In genomic region chr9:72292184-72292787, GRCh38 we compare ENCODE assay signal across 9 cellular contexts.
DNase-seq lines count a peak whose midpoint lies in the region; ATAC-seq lines count a peak whose summit lies in the region.
"Had no signal": no experiment of that assay in that cellular context is flagged by ENCODE, and none has a peak within 500 bp of the region (broad histone marks: within the 10 kb centered on the region; RNA-seq: fewer than 3 reads in every experiment).

No MANE protein-coding gene starts in this region.

- H3K36me3 ChIP-seq in mucosa of rectum (ENCODE audit: control insufficient read depth in 2 of 2, insufficient read depth in 2 of 2, low read length in 2 of 2) = no peaks in the 10 kb centered on the region
- H3K36me3 ChIP-seq: HAP-1 had no signal

- H3K27me3 ChIP-seq in mucosa of rectum (ENCODE audit: control insufficient read depth in 2 of 2, insufficient read depth in 2 of 2, low read length in 2 of 2) = no peaks in the 10 kb centered on the region

- peak overlapping the region; percentile 4 to 28 for H3K27ac ChIP-seq in mucosa of rectum (ENCODE audit: low read depth in 2 of 2, low read length in 2 of 2)

- H3K9ac ChIP-seq in mucosa of rectum (ENCODE audit: low read depth in 1 of 2, low read length in 2 of 2) = no peak overlapping the region

- DNase-seq in AG08396 (ENCODE audit: low spot score) (peak; percentile 13), NCI-H226 (peak; percentile 66), dermis microvascular lymphatic vessel endothelial cell (ENCODE audit: low read depth in 2 of 2) (peak; percentile 34 to 54), NCI-H1930 (lab: John Stamatoyannopoulos, UW) (no peak), DMS79 treated with DMSO at 0.1 percent for 48 hours (lab: John Stamatoyannopoulos, UW) (no peak)

- no peaks in the 10 kb centered on the region for H3K9me3 ChIP-seq in mucosa of rectum (ENCODE audit: control insufficient read depth in 2 of 2, low read length in 2 of 2)

- peaks cover 17 to 37% of the 10 kb centered on the region in 2 donors for H3K4me1 ChIP-seq in mucosa of rectum (ENCODE audit: control insufficient read depth in 2 of 2, insufficient read depth in 2 of 2, low read length in 2 of 2)

- ATAC-seq in GM18517 (IDR thresholded peaks at IDR 0.05; ENCODE audit: unreplicated experiment) (peak; percentile 50), GM21390 (IDR thresholded peaks at IDR 0.05; ENCODE audit: unreplicated experiment) (no peak)

- H3K4me3 ChIP-seq in mucosa of rectum (ENCODE audit: low read length in 2 of 2) = no peak overlapping the region
- H3K4me3 ChIP-seq: HAP-1 had no signal

Comparison
In these comparisons a context has a peak if more than half of its experiments do, and no peak if none do; other contexts are left out.
1. DNase-seq: peak in AG08396 (single experiment), NCI-H226 (single experiment) and dermis microvascular lymphatic vessel endothelial cell (2 of 2); none in NCI-H1930 (0 of 2) and DMS79 treated with DMSO at 0.1 percent for 48 hours (single experiment).